Comparison of ENCODE assay signal across 9 cellular contexts in the genomic region with DNA sequence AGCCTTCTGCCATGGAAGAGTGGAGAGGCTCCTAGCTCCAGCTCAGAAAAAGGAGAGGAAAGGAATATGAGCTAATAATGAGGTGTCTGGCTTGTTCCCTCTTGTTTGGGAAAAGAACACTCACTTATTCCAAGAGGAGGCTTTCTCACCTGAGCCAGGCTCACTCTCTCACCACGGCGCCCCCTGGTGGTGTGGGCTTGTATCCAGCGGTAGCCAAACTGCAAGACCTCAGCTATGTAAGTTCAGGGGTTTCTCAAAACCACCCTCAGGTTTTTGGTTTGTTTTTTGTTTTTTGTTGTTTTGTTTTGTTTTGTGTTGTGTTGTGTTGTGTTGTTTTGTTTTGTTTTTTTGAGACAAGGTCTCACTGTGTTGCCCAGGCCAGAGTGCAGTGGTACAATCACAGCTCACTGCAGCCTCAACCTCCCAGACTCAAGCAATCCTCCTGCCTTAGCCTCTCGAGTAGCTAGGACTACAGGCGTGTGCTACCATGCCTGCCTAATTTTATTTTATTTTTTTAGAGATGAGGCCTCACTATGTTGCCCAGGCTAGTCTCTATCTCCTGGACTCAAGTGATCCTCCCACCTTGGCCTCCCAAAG.
DNase-seq lines count a peak whose midpoint lies in the region; ATAC-seq and TF ChIP-seq lines count a peak whose summit lies in the region.
"Had no signal": no experiment of that assay in that cellular context is flagged by ENCODE, and none has a peak within 500 bp of the region (broad histone marks: within the 10 kb centered on the region; RNA-seq: fewer than 3 reads in every experiment).

No MANE protein-coding gene starts in this region.

- H3K27ac Mint-ChIP-seq in CD14-positive monocyte: no peak overlapping the region
- H3K27ac Mint-ChIP-seq: IgD-negative memory B cell had no signal

- peak; percentile 91 for TF ChIP-seq CTCF in CD14-positive monocyte (IDR thresholded peaks at IDR 0.05)
- peak; percentile 48 for TF ChIP-seq CTCF in neutrophil (IDR thresholded peaks at IDR 0.05)
- peak; percentile 28 to 51 for TF ChIP-seq CTCF in tibial artery (IDR thresholded peaks at IDR 0.05)

- no peaks in the 10 kb centered on the region for H3K36me3 ChIP-seq in neutrophil
- H3K36me3 ChIP-seq in tibial artery: no peaks in the 10 kb centered on the region

- intact Hi-C loops in CD14-positive monocyte (cut with micrococcal nuclease): loop anchor here in 1 of 2 donors (5.0 kb wide), 1 partner anchor 96 kb away; no protein-coding TSS in a partner anchor
- intact Hi-C loops in tibial artery (cut with DNase I; ENCODE audit: low total_unique reads): no loop called here

- peaks cover 3 to 13% (median 4%) of the 10 kb centered on the region in 3 donors for H3K27me3 Mint-ChIP-seq in CD14-positive monocyte (ENCODE audit: low read depth in 3 of 3)

- H3K4me1 ChIP-seq in neutrophil (ENCODE audit: control insufficient read depth in 1 of 2, insufficient read depth in 1 of 2, low read depth in 1 of 2, low read length in 1 of 2) (no peaks in the 10 kb centered on the region), tibial artery (no peaks in the 10 kb centered on the region)

- peak; percentile 55 for ATAC-seq in esophagus mucosa
- no peak for ATAC-seq in HG02938 (IDR thresholded peaks at IDR 0.05; ENCODE audit: unreplicated experiment)

- peaks cover 0 to 6% (median 2%) of the 10 kb centered on the region in 7 donors for H3K9me3 Mint-ChIP-seq in CD14-positive monocyte

- H3K9me3 ChIP-seq in neutrophil (no peaks in the 10 kb centered on the region), tibial artery (peaks cover 0 to 5% (median 0%) of the 10 kb centered on the region in 3 donors)

- H3K27ac ChIP-seq in neutrophil (no peak overlapping the region), tibial artery (no peak overlapping the region)

- DNase-seq in CD14-positive monocyte (ENCODE audit: low spot score) (no peak), H4 (ENCODE audit: low spot score) (peak; percentile 57), NCI-H69 (lab: John Stamatoyannopoulos, UW) (peak; percentile 83), tibial artery (peak in 1 of 2 donors; percentile 49)
- DNase-seq in activated CD8-positive, alpha-beta memory T cell treated with anti-CD3 and anti-CD28 coated beads, Interleukin-2, amount 50 U/mL, for 48 hours: peak; percentile 94

- no peak overlapping the region for H3K4me3 Mint-ChIP-seq in CD14-positive monocyte
- H3K4me3 Mint-ChIP-seq: IgD-negative memory B cell had no signal

- H3K36me3 Mint-ChIP-seq in CD14-positive monocyte: no peaks in the 10 kb centered on the region
- H3K36me3 Mint-ChIP-seq: IgD-negative memory B cell had no signal

- H3K4me3 ChIP-seq in neutrophil (ENCODE audit: low read depth in 1 of 2, low read length in 1 of 2) (no peak overlapping the region), tibial artery (no peak overlapping the region)

- H3K27me3 ChIP-seq in neutrophil: peaks cover 5% of the 10 kb centered on the region
- peaks cover 0 to 30% of the 10 kb centered on the region in 2 donors for H3K27me3 ChIP-seq in tibial artery

- no peaks in the 10 kb centered on the region for H3K4me1 Mint-ChIP-seq in CD14-positive monocyte
- H3K4me1 Mint-ChIP-seq: IgD-negative memory B cell had no signal

Comparison
In these comparisons a context has a peak if more than half of its experiments do, and no peak if none do; other contexts are left out.
1. CTCF ChIP-seq: peak in every context shown above with its lines; median percentile 91 in CD14-positive monocyte; 48 in neutrophil; 40 in tibial artery.